In the genomic region with DNA sequence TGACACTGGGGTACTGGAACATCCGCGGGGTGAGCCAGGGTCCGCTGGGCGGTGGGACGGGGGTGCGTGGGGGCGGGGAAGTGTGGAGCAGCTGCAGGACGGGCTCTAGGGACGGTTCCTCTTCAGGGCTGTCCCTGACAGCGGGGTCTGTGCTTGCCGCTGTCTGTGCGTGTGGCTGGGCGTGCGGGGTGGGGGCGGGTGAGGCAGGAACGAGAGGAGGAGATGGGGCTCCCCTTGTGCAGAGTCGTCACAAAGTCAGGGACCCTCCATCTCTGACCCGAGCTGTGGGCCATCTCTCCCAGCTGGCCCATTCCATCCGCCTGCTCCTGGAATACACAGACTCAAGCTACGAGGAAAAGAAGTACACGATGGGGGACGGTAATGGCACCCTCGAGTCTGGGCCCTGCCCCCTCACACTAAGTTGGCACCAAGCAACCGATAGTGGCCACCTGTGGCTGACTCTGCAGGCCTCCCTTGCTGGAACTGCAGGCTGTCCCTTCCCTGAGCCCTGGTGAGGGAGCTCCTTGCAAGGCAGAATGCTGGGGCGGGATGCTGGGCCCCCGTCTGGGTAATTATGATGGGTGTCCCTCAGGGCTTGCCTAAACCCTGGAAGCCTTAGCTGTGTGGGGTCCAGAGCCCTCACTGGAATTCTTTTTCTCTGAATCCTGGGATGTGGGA, we compare ENCODE assay signal across 6 cellular contexts. TPM values are rescaled to one million over a fixed set of nuclear protein-coding genes. Genes with fewer than 3 reads are reported as not detected.
DNase-seq lines count a peak whose midpoint lies in the region; ATAC-seq, FAIRE-seq and TF ChIP-seq lines count a peak whose summit lies in the region.

No MANE protein-coding gene starts in this region.

- no peaks in the 10 kb centered on the region for H3K27me3 ChIP-seq in endothelial cell of umbilical vein (ENCODE audit: control insufficient read depth in 2 of 2, insufficient read depth in 2 of 2, low read length in 2 of 2)

- H4K20me1 ChIP-seq in endothelial cell of umbilical vein (replicated peaks; ENCODE audit: control insufficient read depth, extremely low read depth, insufficient read depth, low read length) = no peaks in the 10 kb centered on the region

- H3K4me2 ChIP-seq in endothelial cell of umbilical vein (ENCODE audit: insufficient read depth, low read length) = no peak overlapping the region

- ATAC-seq in HG03196 (IDR thresholded peaks at IDR 0.05; ENCODE audit: unreplicated experiment) = peak; percentile 10
- peak; percentile 50 for ATAC-seq in sciatic nerve

- dilution Hi-C loops in endothelial cell of umbilical vein (cut with MboI; ENCODE audit: extremely low pct_ligation_motif_present, low sequenced_read_pairs) = no loop called here

- peak overlapping the region; percentile 65 for H2AFZ ChIP-seq in endothelial cell of umbilical vein (ENCODE audit: low read depth, low read length)

- peak overlapping the region in 1 of 3 experiments; percentile 33 for H3K4me3 ChIP-seq in endothelial cell of umbilical vein (replicated peaks in 1 of 3; ENCODE audit: insufficient read depth in 1 of 3, low read depth in 1 of 3, low read length in 3 of 3)

- H3K9ac ChIP-seq in endothelial cell of umbilical vein (replicated peaks; ENCODE audit: extremely low read depth, insufficient read depth, low read length) = no peak overlapping the region

- BruUV-seq in endothelial cell of umbilical vein (replicated peaks; lab: Mats Ljungman, UMichigan) = no TSS peak

- H3K36me3 ChIP-seq in endothelial cell of umbilical vein (ENCODE audit: control insufficient read depth in 2 of 2, extremely low read depth in 1 of 2, insufficient read depth in 2 of 2, low read length in 2 of 2) = no peaks in the 10 kb centered on the region

- H3K27ac ChIP-seq in endothelial cell of umbilical vein (ENCODE audit: insufficient read depth, low read depth, low read length) = no peak overlapping the region

- no peaks in the 10 kb centered on the region for H3K9me3 ChIP-seq in endothelial cell of umbilical vein (replicated peaks; ENCODE audit: control insufficient read depth, insufficient read depth, low read length)

- H3K9me1 ChIP-seq in endothelial cell of umbilical vein (replicated peaks; ENCODE audit: control insufficient read depth, extremely low read depth, insufficient read depth, low read length) = no peaks in the 10 kb centered on the region

- peaks cover 5% of the 10 kb centered on the region for H3K4me1 ChIP-seq in endothelial cell of umbilical vein (ENCODE audit: control insufficient read depth, extremely low read depth, insufficient read depth, low read length)

- CTCF ChIA-PET in endothelial cell of umbilical vein (lab: Charles Lee) = interaction anchor here (0.8 to 3.4 kb wide), 2 partner anchors 28 to 316 kb away, joined by 3 to 20 read pairs; partner anchors contain the start of gene AHCYL1

- DNase-seq in endothelial cell of umbilical vein (ENCODE audit: low read depth, low spot score) (no peak), sciatic nerve (ENCODE audit: low spot score) (no peak), MV-4-11 (lab: John Stamatoyannopoulos, UW) (no peak), erythroblast (lab: John Stamatoyannopoulos, UW) (no peak)
- DNase-seq in stimulated activated CD4-positive, alpha-beta T cell treated with anti-CD3 and anti-CD28 coated beads, Interleukin-2, amount 100 ng/mL, for 48 hours = no peak

- TF ChIP-seq CTCF in endothelial cell of umbilical vein (IDR thresholded peaks at IDR 0.05; ENCODE audit: extremely low read depth in 1 of 2, insufficient read depth in 1 of 2, low read depth in 1 of 2, low read length in 2 of 2) = no peak

- FAIRE-seq in endothelial cell of umbilical vein (lab: Jason Lieb, UNC) = no peak

- POLR2A ChIA-PET in endothelial cell of umbilical vein (lab: Charles Lee) = no interaction called here

- intact Hi-C loops in endothelial cell of umbilical vein (cut with micrococcal nuclease) (loop anchor here (1.0 to 5.0 kb wide), 2 partner anchors 38 to 94 kb away; partner anchors contain the start of gene EPS8L3), sciatic nerve (cut with DNase I) (loop anchor here (2.0 kb wide), 1 partner anchor 57 kb away; no protein-coding TSS in a partner anchor)

- TF ChIP-seq POLR2A in endothelial cell of umbilical vein (IDR thresholded peaks at IDR 0.05; ENCODE audit: low read depth, low read length) (no peak), erythroblast (IDR thresholded peaks at IDR 0.05; ENCODE audit: low read length) (no peak)

- no peaks in the 10 kb centered on the region for H3K79me2 ChIP-seq in endothelial cell of umbilical vein (ENCODE audit: control insufficient read depth, insufficient read depth, low read length)

TF ChIP-seq in endothelial cell of umbilical vein, 7 proteins besides CTCF, POLR2A, EP300 and RAD21:
- TF ChIP-seq JUN (IDR thresholded peaks at IDR 0.05; ENCODE audit: borderline replicate concordance, insufficient read depth, insufficient read length, low read depth) = no peak
- no peak for TF ChIP-seq FOS (IDR thresholded peaks at IDR 0.05; ENCODE audit: borderline replicate concordance, insufficient read depth, low read length)
- TF ChIP-seq GATA2 (IDR thresholded peaks at IDR 0.05; ENCODE audit: insufficient read depth, insufficient read length, low read depth, low read length) = no peak
- TF ChIP-seq POLR2AphosphoS5 (IDR thresholded peaks at IDR 0.05; ENCODE audit: insufficient read depth, low read depth, low read length) = no peak
- no peak for TF ChIP-seq MYC (IDR thresholded peaks at IDR 0.05; ENCODE audit: low read depth, low read length)

RNA-seq across cellular contexts. Expression of gene GSTM2, which starts 0.4 kb away (rescaled TPM):
- total RNA-seq in endothelial cell of umbilical vein = 12.0 and 21.5 TPM in 2 replicates
- 23.6 and 27.1 TPM in 2 replicates for polyA plus RNA-seq in endothelial cell of umbilical vein
- 7.7 and 11.7 TPM in 2 replicates for polyA plus RNA-seq in endothelial cell of umbilical vein (2011; cell fraction: cytosol; rRNA removed)
- 110 and 171 TPM in 2 replicates for polyA plus RNA-seq in endothelial cell of umbilical vein (2011; cell fraction: nucleus; rRNA removed)
- 13.3 and 25.1 TPM in 2 replicates for polyA plus RNA-seq in endothelial cell of umbilical vein (2012)
- polyA minus RNA-seq in endothelial cell of umbilical vein = 13.5 and 14.5 TPM in 2 replicates
- not detected for polyA minus RNA-seq in endothelial cell of umbilical vein (2011; cell fraction: cytosol; rRNA and poly(A)+ RNA removed)
- polyA minus RNA-seq in endothelial cell of umbilical vein (2011; cell fraction: nucleus; rRNA and poly(A)+ RNA removed) = 8.7 and 9.2 TPM in 2 replicates
- 194 TPM for total RNA-seq in sciatic nerve

RNA-seq across cellular contexts. Expression of gene GSTM4, which starts 12.4 kb away (rescaled TPM):
- total RNA-seq in endothelial cell of umbilical vein (5.5 and 9.5 TPM in 2 replicates), sciatic nerve (36.7 TPM)
- 11.6 and 12.4 TPM in 2 replicates for polyA plus RNA-seq in endothelial cell of umbilical vein
- polyA plus RNA-seq in endothelial cell of umbilical vein (2011; cell fraction: cytosol; rRNA removed) = 8.9 TPM in 2 replicates
- polyA plus RNA-seq in endothelial cell of umbilical vein (2011; cell fraction: nucleus; rRNA removed) = 8.7 and 8.8 TPM in 2 replicates
- polyA plus RNA-seq in endothelial cell of umbilical vein (2012) = 4.6 and 5.6 TPM in 2 replicates
- 7.9 and 12.6 TPM in 2 replicates for polyA minus RNA-seq in endothelial cell of umbilical vein
- polyA minus RNA-seq in endothelial cell of umbilical vein (2011; cell fraction: cytosol; rRNA and poly(A)+ RNA removed) = 2.8 TPM
- 3.0 and 3.2 TPM in 2 replicates for polyA minus RNA-seq in endothelial cell of umbilical vein (2011; cell fraction: nucleus; rRNA and poly(A)+ RNA removed)

RNA-seq across cellular contexts. Expression of gene GSTM1, which starts 19.4 kb away (rescaled TPM):
- total RNA-seq in endothelial cell of umbilical vein (35.5 TPM in 1 of 2 replicates, not detected in the other), sciatic nerve (91.5 TPM)
- 0.16 TPM in 1 of 2 replicates, not detected in the other for polyA plus RNA-seq in endothelial cell of umbilical vein
- polyA plus RNA-seq in endothelial cell of umbilical vein (2011; cell fraction: cytosol; rRNA removed) = 0.16 TPM in 1 of 2 replicates, not detected in the other
- polyA plus RNA-seq in endothelial cell of umbilical vein (2011; cell fraction: nucleus; rRNA removed) = 0.28 and 0.35 TPM in 2 replicates
- not detected in 2 replicates for polyA plus RNA-seq in endothelial cell of umbilical vein (2012)
- not detected in 2 replicates for polyA minus RNA-seq in endothelial cell of umbilical vein
- polyA minus RNA-seq in endothelial cell of umbilical vein (2011; cell fraction: cytosol; rRNA and poly(A)+ RNA removed) = not detected
- polyA minus RNA-seq in endothelial cell of umbilical vein (2011; cell fraction: nucleus; rRNA and poly(A)+ RNA removed) = not detected in 2 replicates

RNA-seq across cellular contexts. Expression of gene GSTM5, which starts 43.8 kb away (rescaled TPM):
- total RNA-seq in endothelial cell of umbilical vein (0.51 and 1.6 TPM in 2 replicates), sciatic nerve (41.6 TPM)
- 0.21 and 0.25 TPM in 2 replicates for polyA plus RNA-seq in endothelial cell of umbilical vein
- 0.19 and 0.32 TPM in 2 replicates for polyA plus RNA-seq in endothelial cell of umbilical vein (2011; cell fraction: cytosol; rRNA removed)
- polyA plus RNA-seq in endothelial cell of umbilical vein (2011; cell fraction: nucleus; rRNA removed) = 0.22 and 0.24 TPM in 2 replicates
- polyA plus RNA-seq in endothelial cell of umbilical vein (2012) = not detected in 2 replicates
- 0.15 and 0.28 TPM in 2 replicates for polyA minus RNA-seq in endothelial cell of umbilical vein
- polyA minus RNA-seq in endothelial cell of umbilical vein (2011; cell fraction: cytosol; rRNA and poly(A)+ RNA removed) = not detected
- 0.24 TPM in 1 of 2 replicates, not detected in the other for polyA minus RNA-seq in endothelial cell of umbilical vein (2011; cell fraction: nucleus; rRNA and poly(A)+ RNA removed)

RNA-seq across cellular contexts. Expression of gene AMPD2, which starts 48.6 kb away (rescaled TPM):
- total RNA-seq in endothelial cell of umbilical vein (69.4 and 82.7 TPM in 2 replicates), sciatic nerve (49.5 TPM)
- polyA plus RNA-seq in endothelial cell of umbilical vein = 66.5 and 69.4 TPM in 2 replicates
- 25.9 and 30.3 TPM in 2 replicates for polyA plus RNA-seq in endothelial cell of umbilical vein (2011; cell fraction: cytosol; rRNA removed)
- polyA plus RNA-seq in endothelial cell of umbilical vein (2011; cell fraction: nucleus; rRNA removed) = 341 and 447 TPM in 2 replicates
- 47.7 and 60.7 TPM in 2 replicates for polyA plus RNA-seq in endothelial cell of umbilical vein (2012)
- polyA minus RNA-seq in endothelial cell of umbilical vein = 68.1 and 84.4 TPM in 2 replicates
- polyA minus RNA-seq in endothelial cell of umbilical vein (2011; cell fraction: cytosol; rRNA and poly(A)+ RNA removed) = 20.8 TPM
- 104 and 120 TPM in 2 replicates for polyA minus RNA-seq in endothelial cell of umbilical vein (2011; cell fraction: nucleus; rRNA and poly(A)+ RNA removed)
